In genomic region chrX:80335062-80335830, GRCh38 we compare ENCODE assay signal across 2 cellular contexts.
TF ChIP-seq lines count a peak whose summit lies in the region.

No MANE protein-coding gene starts in this region.

TF ChIP-seq in H1, 55 proteins besides CTCF, POLR2A, EP300 and RAD21 (continued from another document and continues in another):
- TF ChIP-seq, protein P1, sequence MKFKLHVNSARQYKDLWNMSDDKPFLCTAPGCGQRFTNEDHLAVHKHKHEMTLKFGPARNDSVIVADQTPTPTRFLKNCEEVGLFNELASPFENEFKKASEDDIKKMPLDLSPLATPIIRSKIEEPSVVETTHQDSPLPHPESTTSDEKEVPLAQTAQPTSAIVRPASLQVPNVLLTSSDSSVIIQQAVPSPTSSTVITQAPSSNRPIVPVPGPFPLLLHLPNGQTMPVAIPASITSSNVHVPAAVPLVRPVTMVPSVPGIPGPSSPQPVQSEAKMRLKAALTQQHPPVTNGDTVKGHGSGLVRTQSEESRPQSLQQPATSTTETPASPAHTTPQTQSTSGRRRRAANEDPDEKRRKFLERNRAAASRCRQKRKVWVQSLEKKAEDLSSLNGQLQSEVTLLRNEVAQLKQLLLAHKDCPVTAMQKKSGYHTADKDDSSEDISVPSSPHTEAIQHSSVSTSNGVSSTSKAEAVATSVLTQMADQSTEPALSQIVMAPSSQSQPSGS (IDR thresholded peaks at IDR 0.05; ENCODE audit: low read length), result no peak
- TF ChIP-seq YY1 (IDR thresholded peaks at IDR 0.05; ENCODE audit: low read depth, low read length) (peak; percentile 92), BACH1 (IDR thresholded peaks at IDR 0.05; ENCODE audit: low read length) (no peak), CBX8 (IDR thresholded peaks at IDR 0.05; ENCODE audit: borderline replicate concordance, low read depth, low read length) (no peak), GTF2F1 (IDR thresholded peaks at IDR 0.05; ENCODE audit: borderline replicate concordance, low read depth, low read length) (no peak), TAF1 (IDR thresholded peaks at IDR 0.05; ENCODE audit: low read depth, low read length) (peak; percentile 67), SIX5 (IDR thresholded peaks at IDR 0.05; ENCODE audit: low read depth, low read length) (no peak), JUN (IDR thresholded peaks at IDR 0.05; ENCODE audit: low read depth, low read length) (no peak), PHF8 (conservative IDR thresholded peaks at IDR 0.05; ENCODE audit: low read depth, low read length) (peak; percentile 47), RNF2 (IDR thresholded peaks at IDR 0.05; ENCODE audit: borderline replicate concordance, low read depth, low read length, missing control alignments, poor library complexity, severe bottlenecking) (no peak), KDM5A (IDR thresholded peaks at IDR 0.05; ENCODE audit: low read length) (no peak), POLR2AphosphoS5 (IDR thresholded peaks at IDR 0.05; ENCODE audit: low read depth, low read length) (peak; percentile 66), ASH2L (IDR thresholded peaks at IDR 0.05; ENCODE audit: low read length) (peak; percentile 63), EZH2 (IDR thresholded peaks at IDR 0.05; ENCODE audit: low read depth, low read length, severe bottlenecking) (no peak), RBBP5 (IDR thresholded peaks at IDR 0.05; ENCODE audit: borderline replicate concordance, low read depth, low read length) (no peak), GABPA (IDR thresholded peaks at IDR 0.05; ENCODE audit: borderline replicate concordance, insufficient read depth, low read length) (no peak)
- TF ChIP-seq, protein P2, sequence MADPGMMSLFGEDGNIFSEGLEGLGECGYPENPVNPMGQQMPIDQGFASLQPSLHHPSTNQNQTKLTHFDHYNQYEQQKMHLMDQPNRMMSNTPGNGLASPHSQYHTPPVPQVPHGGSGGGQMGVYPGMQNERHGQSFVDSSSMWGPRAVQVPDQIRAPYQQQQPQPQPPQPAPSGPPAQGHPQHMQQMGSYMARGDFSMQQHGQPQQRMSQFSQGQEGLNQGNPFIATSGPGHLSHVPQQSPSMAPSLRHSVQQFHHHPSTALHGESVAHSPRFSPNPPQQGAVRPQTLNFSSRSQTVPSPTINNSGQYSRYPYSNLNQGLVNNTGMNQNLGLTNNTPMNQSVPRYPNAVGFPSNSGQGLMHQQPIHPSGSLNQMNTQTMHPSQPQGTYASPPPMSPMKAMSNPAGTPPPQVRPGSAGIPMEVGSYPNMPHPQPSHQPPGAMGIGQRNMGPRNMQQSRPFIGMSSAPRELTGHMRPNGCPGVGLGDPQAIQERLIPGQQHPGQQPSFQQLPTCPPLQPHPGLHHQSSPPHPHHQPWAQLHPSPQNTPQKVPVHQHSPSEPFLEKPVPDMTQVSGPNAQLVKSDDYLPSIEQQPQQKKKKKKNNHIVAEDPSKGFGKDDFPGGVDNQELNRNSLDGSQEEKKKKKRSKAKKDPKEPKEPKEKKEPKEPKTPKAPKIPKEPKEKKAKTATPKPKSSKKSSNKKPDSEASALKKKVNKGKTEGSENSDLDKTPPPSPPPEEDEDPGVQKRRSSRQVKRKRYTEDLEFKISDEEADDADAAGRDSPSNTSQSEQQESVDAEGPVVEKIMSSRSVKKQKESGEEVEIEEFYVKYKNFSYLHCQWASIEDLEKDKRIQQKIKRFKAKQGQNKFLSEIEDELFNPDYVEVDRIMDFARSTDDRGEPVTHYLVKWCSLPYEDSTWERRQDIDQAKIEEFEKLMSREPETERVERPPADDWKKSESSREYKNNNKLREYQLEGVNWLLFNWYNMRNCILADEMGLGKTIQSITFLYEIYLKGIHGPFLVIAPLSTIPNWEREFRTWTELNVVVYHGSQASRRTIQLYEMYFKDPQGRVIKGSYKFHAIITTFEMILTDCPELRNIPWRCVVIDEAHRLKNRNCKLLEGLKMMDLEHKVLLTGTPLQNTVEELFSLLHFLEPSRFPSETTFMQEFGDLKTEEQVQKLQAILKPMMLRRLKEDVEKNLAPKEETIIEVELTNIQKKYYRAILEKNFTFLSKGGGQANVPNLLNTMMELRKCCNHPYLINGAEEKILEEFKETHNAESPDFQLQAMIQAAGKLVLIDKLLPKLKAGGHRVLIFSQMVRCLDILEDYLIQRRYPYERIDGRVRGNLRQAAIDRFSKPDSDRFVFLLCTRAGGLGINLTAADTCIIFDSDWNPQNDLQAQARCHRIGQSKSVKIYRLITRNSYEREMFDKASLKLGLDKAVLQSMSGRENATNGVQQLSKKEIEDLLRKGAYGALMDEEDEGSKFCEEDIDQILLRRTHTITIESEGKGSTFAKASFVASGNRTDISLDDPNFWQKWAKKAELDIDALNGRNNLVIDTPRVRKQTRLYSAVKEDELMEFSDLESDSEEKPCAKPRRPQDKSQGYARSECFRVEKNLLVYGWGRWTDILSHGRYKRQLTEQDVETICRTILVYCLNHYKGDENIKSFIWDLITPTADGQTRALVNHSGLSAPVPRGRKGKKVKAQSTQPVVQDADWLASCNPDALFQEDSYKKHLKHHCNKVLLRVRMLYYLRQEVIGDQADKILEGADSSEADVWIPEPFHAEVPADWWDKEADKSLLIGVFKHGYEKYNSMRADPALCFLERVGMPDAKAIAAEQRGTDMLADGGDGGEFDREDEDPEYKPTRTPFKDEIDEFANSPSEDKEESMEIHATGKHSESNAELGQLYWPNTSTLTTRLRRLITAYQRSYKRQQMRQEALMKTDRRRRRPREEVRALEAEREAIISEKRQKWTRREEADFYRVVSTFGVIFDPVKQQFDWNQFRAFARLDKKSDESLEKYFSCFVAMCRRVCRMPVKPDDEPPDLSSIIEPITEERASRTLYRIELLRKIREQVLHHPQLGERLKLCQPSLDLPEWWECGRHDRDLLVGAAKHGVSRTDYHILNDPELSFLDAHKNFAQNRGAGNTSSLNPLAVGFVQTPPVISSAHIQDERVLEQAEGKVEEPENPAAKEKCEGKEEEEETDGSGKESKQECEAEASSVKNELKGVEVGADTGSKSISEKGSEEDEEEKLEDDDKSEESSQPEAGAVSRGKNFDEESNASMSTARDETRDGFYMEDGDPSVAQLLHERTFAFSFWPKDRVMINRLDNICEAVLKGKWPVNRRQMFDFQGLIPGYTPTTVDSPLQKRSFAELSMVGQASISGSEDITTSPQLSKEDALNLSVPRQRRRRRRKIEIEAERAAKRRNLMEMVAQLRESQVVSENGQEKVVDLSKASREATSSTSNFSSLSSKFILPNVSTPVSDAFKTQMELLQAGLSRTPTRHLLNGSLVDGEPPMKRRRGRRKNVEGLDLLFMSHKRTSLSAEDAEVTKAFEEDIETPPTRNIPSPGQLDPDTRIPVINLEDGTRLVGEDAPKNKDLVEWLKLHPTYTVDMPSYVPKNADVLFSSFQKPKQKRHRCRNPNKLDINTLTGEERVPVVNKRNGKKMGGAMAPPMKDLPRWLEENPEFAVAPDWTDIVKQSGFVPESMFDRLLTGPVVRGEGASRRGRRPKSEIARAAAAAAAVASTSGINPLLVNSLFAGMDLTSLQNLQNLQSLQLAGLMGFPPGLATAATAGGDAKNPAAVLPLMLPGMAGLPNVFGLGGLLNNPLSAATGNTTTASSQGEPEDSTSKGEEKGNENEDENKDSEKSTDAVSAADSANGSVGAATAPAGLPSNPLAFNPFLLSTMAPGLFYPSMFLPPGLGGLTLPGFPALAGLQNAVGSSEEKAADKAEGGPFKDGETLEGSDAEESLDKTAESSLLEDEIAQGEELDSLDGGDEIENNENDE (IDR thresholded peaks at IDR 0.05; ENCODE audit: insufficient replicate concordance, low read length), result no peak

TF ChIP-seq in neural cell, 6 proteins besides CTCF, POLR2A, EP300 and RAD21 (continued from another document):
- TF ChIP-seq, protein P3, sequence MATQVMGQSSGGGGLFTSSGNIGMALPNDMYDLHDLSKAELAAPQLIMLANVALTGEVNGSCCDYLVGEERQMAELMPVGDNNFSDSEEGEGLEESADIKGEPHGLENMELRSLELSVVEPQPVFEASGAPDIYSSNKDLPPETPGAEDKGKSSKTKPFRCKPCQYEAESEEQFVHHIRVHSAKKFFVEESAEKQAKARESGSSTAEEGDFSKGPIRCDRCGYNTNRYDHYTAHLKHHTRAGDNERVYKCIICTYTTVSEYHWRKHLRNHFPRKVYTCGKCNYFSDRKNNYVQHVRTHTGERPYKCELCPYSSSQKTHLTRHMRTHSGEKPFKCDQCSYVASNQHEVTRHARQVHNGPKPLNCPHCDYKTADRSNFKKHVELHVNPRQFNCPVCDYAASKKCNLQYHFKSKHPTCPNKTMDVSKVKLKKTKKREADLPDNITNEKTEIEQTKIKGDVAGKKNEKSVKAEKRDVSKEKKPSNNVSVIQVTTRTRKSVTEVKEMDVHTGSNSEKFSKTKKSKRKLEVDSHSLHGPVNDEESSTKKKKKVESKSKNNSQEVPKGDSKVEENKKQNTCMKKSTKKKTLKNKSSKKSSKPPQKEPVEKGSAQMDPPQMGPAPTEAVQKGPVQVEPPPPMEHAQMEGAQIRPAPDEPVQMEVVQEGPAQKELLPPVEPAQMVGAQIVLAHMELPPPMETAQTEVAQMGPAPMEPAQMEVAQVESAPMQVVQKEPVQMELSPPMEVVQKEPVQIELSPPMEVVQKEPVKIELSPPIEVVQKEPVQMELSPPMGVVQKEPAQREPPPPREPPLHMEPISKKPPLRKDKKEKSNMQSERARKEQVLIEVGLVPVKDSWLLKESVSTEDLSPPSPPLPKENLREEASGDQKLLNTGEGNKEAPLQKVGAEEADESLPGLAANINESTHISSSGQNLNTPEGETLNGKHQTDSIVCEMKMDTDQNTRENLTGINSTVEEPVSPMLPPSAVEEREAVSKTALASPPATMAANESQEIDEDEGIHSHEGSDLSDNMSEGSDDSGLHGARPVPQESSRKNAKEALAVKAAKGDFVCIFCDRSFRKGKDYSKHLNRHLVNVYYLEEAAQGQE (IDR thresholded peaks at IDR 0.05; ENCODE audit: borderline replicate concordance), result no peak
TF ChIP-seq in neural cell: peak in this region for 0.
